In genomic region chr4:151436093-151436518, GRCh38 we compare ENCODE assay signal across 24 cellular contexts. TPM values are rescaled to one million over a fixed set of nuclear protein-coding genes. Genes with fewer than 3 reads are reported as not detected.
DNase-seq lines count a peak whose midpoint lies in the region; ATAC-seq and TF ChIP-seq lines count a peak whose summit lies in the region.
"Had no signal": no experiment of that assay in that cellular context is flagged by ENCODE, and none has a peak within 500 bp of the region (broad histone marks: within the 10 kb centered on the region; RNA-seq: fewer than 3 reads in every experiment).

No MANE protein-coding gene starts in this region.

- H3K4me2 ChIP-seq in GM23338 (0 out of 2 replicates have a peak overlapping the region, but pooled peaks have one; percentile 16), PC-3 (ENCODE audit: low read length) (peak overlapping the region; percentile 75)
- H3K4me2 ChIP-seq: BLaER1 had no signal

- peaks cover 98% of the 10 kb centered on the region for H3K79me2 ChIP-seq in GM23338 (replicated peaks; ENCODE audit: insufficient read depth)
- H3K79me2 ChIP-seq in PC-3 (ENCODE audit: low read length) = peaks cover 44% of the 10 kb centered on the region

- no peak overlapping the region for H2AFZ ChIP-seq in GM23338
- no peak overlapping the region for H2AFZ ChIP-seq in PC-3 (ENCODE audit: low read length)

- TF ChIP-seq CTCF in GM23338 (conservative IDR thresholded peaks at IDR 0.05; ENCODE audit: low read depth in 2 of 2) = no peak
- no peak for TF ChIP-seq CTCF in PC-3 (conservative IDR thresholded peaks at IDR 0.05; ENCODE audit: low read depth, low read length)
- no peak for TF ChIP-seq CTCF in fibroblast of the aortic adventitia (IDR thresholded peaks at IDR 0.05; ENCODE audit: insufficient read depth, low read length)
- TF ChIP-seq CTCF in psoas muscle (IDR thresholded peaks at IDR 0.05) = no peak
- no peak for TF ChIP-seq CTCF in body of pancreas (IDR thresholded peaks at IDR 0.05)

- CTCF ChIA-PET in PC-3 (lab: Charles Lee) = no interaction called here

- no peak for DNase-seq in GM23338 (ENCODE audit: low spot score)
- DNase-seq in PC-3 = peak; percentile 79
- DNase-seq in fibroblast of the aortic adventitia (ENCODE audit: low read depth) = peak; percentile 14
- DNase-seq in psoas muscle = no peak
- DNase-seq in OCI-M2 (lab: John Stamatoyannopoulos, UW; ENCODE audit: unreplicated experiment) = no peak
- no peak for DNase-seq in COLO668 (lab: John Stamatoyannopoulos, UW; ENCODE audit: unreplicated experiment)
- no peak for DNase-seq in body of pancreas
- DNase-seq: activated B cell treated with CpG ODN at 0.5 μM for 24 hours; activated naive CD8-positive, alpha-beta T cell treated with anti-CD3 and anti-CD28 coated beads for 36 hours; activated T-cell treated with anti-CD3 and anti-CD28 coated beads, Interleukin-2, amount 50 U/mL, for 72 hours; DMS153; GOT3; head of caudate nucleus; immature natural killer cell; NCI-H524; posterior cingulate gyrus; SJCRH30 had no signal

- H3K27ac Mint-ChIP-seq in GM23338 = no peak overlapping the region
- H3K27ac Mint-ChIP-seq: activated B cell treated with CpG ODN at 0.5 μM for 24 hours; activated naive CD8-positive, alpha-beta T cell treated with anti-CD3 and anti-CD28 coated beads for 36 hours; activated T-cell treated with anti-CD3 and anti-CD28 coated beads, Interleukin-2, amount 50 U/mL, for 72 hours; immature natural killer cell; memory B cell had no signal

- no TSS peak for BruUV-seq in PC-3 (replicated peaks; lab: Mats Ljungman, UMichigan)

- H3K9me2 ChIP-seq in GM23338 (ENCODE audit: insufficient read depth) = no peaks in the 10 kb centered on the region
- no peaks in the 10 kb centered on the region for H3K9me2 ChIP-seq in PC-3 (replicated peaks; ENCODE audit: low read length)

- H4K20me1 ChIP-seq in GM23338 (replicated peaks; ENCODE audit: insufficient read depth) = peaks cover 6% of the 10 kb centered on the region; the same call in 1 of the 2 replicates
- H4K20me1 ChIP-seq in PC-3 (ENCODE audit: low read length) = no peaks in the 10 kb centered on the region
- H4K20me1 ChIP-seq: BLaER1 had no signal

- ATAC-seq in GM23338 (no peak), PC-3 (peak; percentile 79), psoas muscle (peak; percentile 82 to 93 (median 88)), HG02610 (IDR thresholded peaks at IDR 0.05; ENCODE audit: unreplicated experiment) (no peak), body of pancreas (no peak)
- ATAC-seq: activated T-cell treated with anti-CD3 and anti-CD28 coated beads, Interleukin-2, amount 50 U/mL, for 72 hours; esophagus mucosa had no signal

- peak overlapping the region; percentile 32; the same call in 1 of the 2 replicates for H3K9ac ChIP-seq in PC-3 (ENCODE audit: low read length)
- H3K9ac ChIP-seq: BLaER1 had no signal

- H3F3A ChIP-seq in GM23338 (replicated peaks; ENCODE audit: low read depth) (no peaks in the 10 kb centered on the region), PC-3 (ENCODE audit: low read length, unreplicated experiment) (peaks cover 8% of the 10 kb centered on the region)

- TF ChIP-seq POLR2A in body of pancreas (IDR thresholded peaks at IDR 0.05) = no peak

- H3K9me3 ChIP-seq in PC-3 (ENCODE audit: low read length) = no peaks in the 10 kb centered on the region
- H3K9me3 ChIP-seq in psoas muscle = no peaks in the 10 kb centered on the region
- H3K9me3 ChIP-seq in body of pancreas = no peaks in the 10 kb centered on the region
- H3K9me3 ChIP-seq: BLaER1, SJCRH30, suprapubic skin had no signal

- 0 out of 2 replicates have a peak overlapping the region, but pooled peaks have one; percentile 16 for H3K27ac ChIP-seq in GM23338 (ENCODE audit: low read depth)
- peak overlapping the region; percentile 77 for H3K27ac ChIP-seq in PC-3 (ENCODE audit: low read length)
- H3K27ac ChIP-seq in psoas muscle = peak overlapping the region; percentile 73
- no peak overlapping the region for H3K27ac ChIP-seq in body of pancreas
- H3K27ac ChIP-seq: BLaER1, SJCRH30, suprapubic skin had no signal

- WGBS in psoas muscle, 3 donors = 18 to 33% (median 21%) methylated on average over 4 of the region's 4 CpGs
- WGBS in body of pancreas, 2 donors = 57 to 60% methylated on average over 4 of the region's 4 CpGs

- no peaks in the 10 kb centered on the region for H3K27me3 ChIP-seq in GM23338 (ENCODE audit: insufficient read depth)
- no peaks in the 10 kb centered on the region for H3K27me3 ChIP-seq in PC-3 (ENCODE audit: low read length)
- H3K27me3 ChIP-seq in psoas muscle (ENCODE audit: insufficient read depth in 3 of 3, low read length in 2 of 3) = no peaks in the 10 kb centered on the region
- no peaks in the 10 kb centered on the region for H3K27me3 ChIP-seq in body of pancreas
- H3K27me3 ChIP-seq: BLaER1, SJCRH30, suprapubic skin had no signal

- H3K27me3 Mint-ChIP-seq in GM23338 (ENCODE audit: insufficient read depth, low read depth, poor library complexity) = peaks cover 5% of the 10 kb centered on the region
- H3K27me3 Mint-ChIP-seq: activated naive CD8-positive, alpha-beta T cell treated with anti-CD3 and anti-CD28 coated beads for 36 hours had no signal

- H3K9me3 Mint-ChIP-seq in GM23338 = no peaks in the 10 kb centered on the region
- H3K9me3 Mint-ChIP-seq: activated B cell treated with CpG ODN at 0.5 μM for 24 hours; activated naive CD8-positive, alpha-beta T cell treated with anti-CD3 and anti-CD28 coated beads for 36 hours; activated T-cell treated with anti-CD3 and anti-CD28 coated beads, Interleukin-2, amount 50 U/mL, for 72 hours; nephron had no signal

- no peaks in the 10 kb centered on the region for H3K36me3 Mint-ChIP-seq in GM23338 (ENCODE audit: low read depth)
- H3K36me3 Mint-ChIP-seq: activated naive CD8-positive, alpha-beta T cell treated with anti-CD3 and anti-CD28 coated beads for 36 hours; immature natural killer cell; memory B cell had no signal

- H3K36me3 ChIP-seq in GM23338 (ENCODE audit: insufficient read depth) (no peaks in the 10 kb centered on the region), PC-3 (ENCODE audit: low read depth, low read length) (no peaks in the 10 kb centered on the region), psoas muscle (ENCODE audit: insufficient read depth in 1 of 2, low read depth in 1 of 2) (no peaks in the 10 kb centered on the region), body of pancreas (replicated peaks in 1 of 2; ENCODE audit: insufficient read depth in 1 of 2, low read depth in 2 of 2) (no peaks in the 10 kb centered on the region)
- H3K36me3 ChIP-seq: BLaER1, SJCRH30, suprapubic skin had no signal

- peaks cover 30% of the 10 kb centered on the region for H3K4me1 Mint-ChIP-seq in GM23338
- H3K4me1 Mint-ChIP-seq: activated B cell treated with CpG ODN at 0.5 μM for 24 hours; activated naive CD8-positive, alpha-beta T cell treated with anti-CD3 and anti-CD28 coated beads for 36 hours; immature natural killer cell; memory B cell had no signal

- intact Hi-C loops in PC-3 (cut with micrococcal nuclease) = no loop called here
- intact Hi-C loops in psoas muscle (cut with DNase I) = no loop called here
- intact Hi-C loops in body of pancreas (cut with DNase I) = no loop called here

- POLR2A ChIA-PET in PC-3 (lab: Charles Lee; ENCODE audit: unreplicated experiment) = no interaction called here

- H3K4me1 ChIP-seq in GM23338 (ENCODE audit: insufficient read depth) = peaks cover 25% of the 10 kb centered on the region
- H3K4me1 ChIP-seq in PC-3 (ENCODE audit: insufficient read depth, low read length) = peaks cover 59% of the 10 kb centered on the region
- H3K4me1 ChIP-seq in psoas muscle = peaks cover 22% of the 10 kb centered on the region
- peaks cover 44% of the 10 kb centered on the region for H3K4me1 ChIP-seq in body of pancreas
- H3K4me1 ChIP-seq: BLaER1, SJCRH30 had no signal

- no peak overlapping the region for H3K4me3 Mint-ChIP-seq in GM23338
- H3K4me3 Mint-ChIP-seq: activated B cell treated with CpG ODN at 0.5 μM for 24 hours; activated naive CD8-positive, alpha-beta T cell treated with anti-CD3 and anti-CD28 coated beads for 36 hours; activated T-cell treated with anti-CD3 and anti-CD28 coated beads, Interleukin-2, amount 50 U/mL, for 72 hours; immature natural killer cell; memory B cell had no signal

- H3K4me3 ChIP-seq in GM23338 (no peak overlapping the region), PC-3 (ENCODE audit: low read length) (0 out of 2 replicates have a peak overlapping the region, but pooled peaks have one; percentile 39), fibroblast of the aortic adventitia (ENCODE audit: low read depth, low read length) (no peak overlapping the region), psoas muscle (peak overlapping the region; percentile 41), body of pancreas (no peak overlapping the region)
- H3K4me3 ChIP-seq: BLaER1, SJCRH30, suprapubic skin had no signal

TF ChIP-seq in GM23338, 12 proteins besides CTCF, POLR2A, EP300 and RAD21 (continues in another document):
- TF ChIP-seq ETS1 (IDR thresholded peaks at IDR 0.05) = no peak
- no peak for TF ChIP-seq EZH2 (IDR thresholded peaks at IDR 0.05; ENCODE audit: low read depth, unreplicated experiment)

RNA-seq across cellular contexts. Expression of gene FHIP1A, which starts 27.1 kb away (rescaled TPM):
- 95.8 and 108 TPM in 2 replicates for total RNA-seq in GM23338 (2014; rRNA removed; shearing (Covaris generic))
- polyA plus RNA-seq in GM23338 (2016; fragmentation: Nextera tagmentation; extraction: Ambion mirVana) (9.4 and 11.3 TPM in 2 replicates), psoas muscle (10 to 100 TPM in 1 of 3 donors, 1 to 10 TPM in 1, under 1 TPM in 1; 0.51 to 20.5 (median 5.0) TPM)
- total RNA-seq in PC-3 (2014; rRNA removed) (11.3 and 13.8 TPM in 2 replicates), fibroblast of the aortic adventitia (ENCODE audit: low replicate concordance) (0.33 and 0.99 TPM in 2 replicates), psoas muscle (10 to 100 TPM; 37.7 to 46.7 (median 44.9) TPM), body of pancreas (10 to 100 TPM; 20.8 to 23.7 TPM)
- total RNA-seq: T-helper 2 cell treated with Interferon-gamma antibody and Interleukin-4, amounts not matched to agents 100 ng/mL and 5 ng/mL, for 36 hours had no signal
- polyA plus RNA-seq: immature natural killer cell had no signal

Comparison
In these comparisons a context has a peak if more than half of its experiments do, and no peak if none do; other contexts are left out.
1. ATAC-seq: peak in PC-3 (single experiment) and psoas muscle (4 of 4); none in GM23338 (single experiment), HG02610 (single experiment) and body of pancreas (single experiment).
2. DNase-seq: peak in PC-3 (single experiment) and fibroblast of the aortic adventitia (single experiment); none in GM23338 (single experiment), psoas muscle (0 of 2), OCI-M2 (single experiment), COLO668 (single experiment) and body of pancreas (0 of 4).
3. H3K27ac ChIP-seq: peak in GM23338 (single experiment), PC-3 (single experiment) and psoas muscle (single experiment); none in body of pancreas (0 of 4).
4. H3K4me3 ChIP-seq: peak in PC-3 (single experiment) and psoas muscle (single experiment); none in GM23338 (single experiment), fibroblast of the aortic adventitia (single experiment) and body of pancreas (0 of 2).